ENCODE assay signal across 11 cellular contexts in genomic region chr9:121206516-121207370, GRCh38.
A peak's percentile ranks its signal among the peaks of the same experiment; 100 is the strongest.
DNase-seq lines count a peak whose midpoint lies in the region; ATAC-seq and TF ChIP-seq lines count a peak whose summit lies in the region.
"Had no signal": no experiment of that assay in that cellular context is flagged by ENCODE, and none has a peak within 500 bp of the region (broad histone marks: within the 10 kb centered on the region; RNA-seq: fewer than 3 reads in every experiment).

No MANE protein-coding gene starts in this region.

- DNase-seq in brain microvascular endothelial cell, result peak; percentile 23
- DNase-seq in kidney glomerular epithelial cell (lab: John Stamatoyannopoulos, UW), result no peak
- DNase-seq in head of caudate nucleus, result no peak
- DNase-seq in GM13976 (ENCODE audit: low spot score), result no peak
- no peak for DNase-seq in kidney tubule cell (ENCODE audit: low spot score)
- DNase-seq: heart right ventricle, tibial artery had no signal

- H3K27me3 ChIP-seq in brain microvascular endothelial cell (replicated peaks), result no peaks in the 10 kb centered on the region
- H3K27me3 ChIP-seq: heart right ventricle, tibial artery had no signal

- peak; percentile 40 for ATAC-seq in GM19395 (IDR thresholded peaks at IDR 0.05; ENCODE audit: unreplicated experiment)
- peak; percentile 17 for ATAC-seq in HG03135 (IDR thresholded peaks at IDR 0.05; ENCODE audit: unreplicated experiment)
- ATAC-seq: heart right ventricle, right cardiac atrium had no signal

- in situ Hi-C loops in brain microvascular endothelial cell (cut with HindIII; ENCODE audit: low pct_ligation_motif_present, low sequenced_read_pairs), result no loop called here
- in situ Hi-C loops in GM13976 (cut with MboI; ENCODE audit: low sequenced_read_pairs, unreplicated experiment), result no loop called here

- intact Hi-C loops in head of caudate nucleus (cut with DNase I), result no loop called here

- no peak overlapping the region for H3K27ac ChIP-seq in brain microvascular endothelial cell
- H3K27ac ChIP-seq: tibial artery had no signal

- H3K4me3 ChIP-seq in GM08714 (ENCODE audit: low read length) (peak overlapping the region; percentile 45; the same call in 1 of the 2 replicates), brain microvascular endothelial cell (ENCODE audit: low read depth, low read length) (no peak overlapping the region)
- H3K4me3 ChIP-seq: heart right ventricle, tibial artery had no signal

- no peaks in the 10 kb centered on the region for H3K36me3 ChIP-seq in brain microvascular endothelial cell (replicated peaks)
- H3K36me3 ChIP-seq: heart right ventricle, tibial artery had no signal

- TF ChIP-seq CTCF in brain microvascular endothelial cell (IDR thresholded peaks at IDR 0.05; ENCODE audit: low read depth, low read length, missing control alignments) (no peak), GM13976 (IDR thresholded peaks at IDR 0.05; ENCODE audit: borderline replicate concordance, control extremely low read depth, extremely low read depth, insufficient read depth, missing control alignments) (no peak)
